In genomic region chr5:172859966-172860365, GRCh38 we compare ENCODE assay signal across 11 cellular contexts. TPM values are rescaled to one million over a fixed set of nuclear protein-coding genes. Genes with fewer than 3 reads are reported as not detected.
DNase-seq lines count a peak whose midpoint lies in the region; ATAC-seq, FAIRE-seq and TF ChIP-seq lines count a peak whose summit lies in the region.
"Had no signal": no experiment of that assay in that cellular context is flagged by ENCODE, and none has a peak within 500 bp of the region (broad histone marks: within the 10 kb centered on the region; RNA-seq: fewer than 3 reads in every experiment).

No MANE protein-coding gene starts in this region.

- CTCF ChIA-PET in MCF 10A (lab: Yijun Ruan, JAX) = interaction anchor here (0.6 to 2.8 kb wide), 18 partner anchors 9 to 434 kb away, joined by 3 to 20 read pairs (median 3); no protein-coding TSS in a partner anchor

- H3K27me3 ChIP-seq in GM23248 (replicated peaks; ENCODE audit: insufficient read depth) (no peaks in the 10 kb centered on the region), lung (ENCODE audit: control insufficient read depth, insufficient read depth) (no peaks in the 10 kb centered on the region)

- H3K9me2 ChIP-seq in GM23248 (ENCODE audit: insufficient read depth) = no peaks in the 10 kb centered on the region

- DNase-seq in GM23248 (no peak), MCF 10A (ENCODE audit: unreplicated experiment) (no peak), lung (ENCODE audit: low spot score) (peak; percentile 64), nephron progenitor cell (no peak), GM12892 (ENCODE audit: insufficient read length) (no peak), head of caudate nucleus (no peak)
- DNase-seq in stimulated activated naive B cell treated with anti-CD40 and anti-IgM and Interleukin-4, amounts not matched to agents 10 μg/mL and 1 μg/mL and 100 μg/mL, for 72 hours = no peak
- DNase-seq: activated naive CD4-positive, alpha-beta T cell treated with anti-CD3 and anti-CD28 coated beads, Interleukin-2, amount 10 ng/mL, durations not matched to agents 7 days and 5 days; NCI-H1105 treated with DMSO at 0.1 percent for 48 hours; OCI-M1 had no signal

- intact Hi-C loops in MCF 10A (cut with micrococcal nuclease) (no loop called here), head of caudate nucleus (cut with DNase I) (loop anchor here (10.0 kb wide), 1 partner anchor 85 kb away; the partner anchor contains the start of gene DUSP1)

- H3K4me3 Mint-ChIP-seq in MCF 10A (ENCODE audit: unreplicated experiment) (peak overlapping the region; percentile 50), nephron progenitor cell (no peak overlapping the region)
- no peak overlapping the region for H3K4me3 Mint-ChIP-seq in stimulated activated naive B cell treated with anti-CD40 and anti-IgM and Interleukin-4, amounts not matched to agents 10 μg/mL and 1 μg/mL and 100 μg/mL, for 72 hours
- H3K4me3 Mint-ChIP-seq: activated naive CD4-positive, alpha-beta T cell treated with anti-CD3 and anti-CD28 coated beads, Interleukin-2, amount 10 ng/mL, durations not matched to agents 7 days and 5 days had no signal

- H3K36me3 Mint-ChIP-seq in MCF 10A (ENCODE audit: insufficient read depth, unreplicated experiment) = peaks cover 62% of the 10 kb centered on the region
- H3K36me3 Mint-ChIP-seq in stimulated activated naive B cell treated with anti-CD40 and anti-IgM and Interleukin-4, amounts not matched to agents 10 μg/mL and 1 μg/mL and 100 μg/mL, for 72 hours = peaks cover 12 to 28% of the 10 kb centered on the region in 2 donors
- H3K36me3 Mint-ChIP-seq in nephron progenitor cell (ENCODE audit: low read depth) = no peaks in the 10 kb centered on the region
- H3K36me3 Mint-ChIP-seq: activated naive CD4-positive, alpha-beta T cell treated with anti-CD3 and anti-CD28 coated beads, Interleukin-2, amount 10 ng/mL, durations not matched to agents 7 days and 5 days had no signal

- ATAC-seq in lung (ENCODE audit: insufficient read depth, low FRiP score) (no peak), HG03521 (IDR thresholded peaks at IDR 0.05; ENCODE audit: unreplicated experiment) (no peak)
- no peak for ATAC-seq in stimulated activated naive B cell treated with anti-CD40 and anti-IgM and Interleukin-4, amounts not matched to agents 10 μg/mL and 1 μg/mL and 100 μg/mL, for 72 hours (replicated peaks)

- H4K20me1 ChIP-seq in GM23248 (ENCODE audit: insufficient read depth) = no peaks in the 10 kb centered on the region

- H3K36me3 ChIP-seq in GM23248 (ENCODE audit: low read depth) (no peaks in the 10 kb centered on the region), lung (ENCODE audit: control insufficient read depth in 2 of 2, insufficient read depth in 2 of 2, low read length in 2 of 2) (peaks cover 0 to 3% of the 10 kb centered on the region in 2 donors)

- H3K27ac ChIP-seq in GM23248 (peak overlapping the region; percentile 89), lung (ENCODE audit: low read depth in 1 of 2, low read length in 1 of 2) (peak overlapping the region; percentile 92)

- no peak for TF ChIP-seq CTCF in MCF 10A (IDR thresholded peaks at IDR 0.05; ENCODE audit: unreplicated experiment)
- TF ChIP-seq CTCF in lung (IDR thresholded peaks at IDR 0.05; ENCODE audit: control extremely low read depth, extremely low read depth) = no peak
- no peak for TF ChIP-seq CTCF in nephron progenitor cell (IDR thresholded peaks at IDR 0.05)

- FAIRE-seq in GM12892 (lab: Jason Lieb, UNC) = no peak

- peaks cover 63% of the 10 kb centered on the region for H3F3A ChIP-seq in GM23248 (ENCODE audit: insufficient read depth)

- H3K4me1 ChIP-seq in GM23248 (ENCODE audit: insufficient read depth) (peaks cover 61% of the 10 kb centered on the region), lung (ENCODE audit: control insufficient read depth in 2 of 2, insufficient read depth in 2 of 2, low read length in 2 of 2) (peaks cover 38 to 50% of the 10 kb centered on the region in 2 donors)

- in situ Hi-C loops in GM23248 (cut with MboI) = no loop called here

- TF ChIP-seq POLR2A in GM12892 (IDR thresholded peaks at IDR 0.05; ENCODE audit: low read depth, low read length) = no peak

- H3K4me3 ChIP-seq in GM23248 (no peak overlapping the region), lung (no peak overlapping the region)

- H3K9me3 ChIP-seq in GM23248 (ENCODE audit: low read depth) = no peaks in the 10 kb centered on the region
- H3K9me3 ChIP-seq in lung (ENCODE audit: control insufficient read depth in 2 of 2, insufficient read depth in 1 of 2, low read length in 1 of 2) = no peaks in the 10 kb centered on the region

- peaks cover 82% of the 10 kb centered on the region for H3K79me2 ChIP-seq in GM23248 (ENCODE audit: insufficient read depth)

- no peak overlapping the region for H2AFZ ChIP-seq in GM23248

- no TSS peak for BruUV-seq in MCF 10A (replicated peaks; lab: Mats Ljungman, UMichigan)

- H3K27me3 Mint-ChIP-seq in MCF 10A (ENCODE audit: insufficient read depth, unreplicated experiment) = no peaks in the 10 kb centered on the region
- no peaks in the 10 kb centered on the region for H3K27me3 Mint-ChIP-seq in stimulated activated naive B cell treated with anti-CD40 and anti-IgM and Interleukin-4, amounts not matched to agents 10 μg/mL and 1 μg/mL and 100 μg/mL, for 72 hours
- H3K27me3 Mint-ChIP-seq in nephron progenitor cell (ENCODE audit: low read depth, poor library complexity) = no peaks in the 10 kb centered on the region
- H3K27me3 Mint-ChIP-seq: activated naive CD4-positive, alpha-beta T cell treated with anti-CD3 and anti-CD28 coated beads, Interleukin-2, amount 10 ng/mL, durations not matched to agents 7 days and 5 days had no signal

- no peaks in the 10 kb centered on the region for H3K9me3 Mint-ChIP-seq in MCF 10A (ENCODE audit: unreplicated experiment)
- H3K9me3 Mint-ChIP-seq in stimulated activated naive B cell treated with anti-CD40 and anti-IgM and Interleukin-4, amounts not matched to agents 10 μg/mL and 1 μg/mL and 100 μg/mL, for 72 hours = no peaks in the 10 kb centered on the region
- no peaks in the 10 kb centered on the region for H3K9me3 Mint-ChIP-seq in nephron progenitor cell
- H3K9me3 Mint-ChIP-seq: activated naive CD4-positive, alpha-beta T cell treated with anti-CD3 and anti-CD28 coated beads, Interleukin-2, amount 10 ng/mL, durations not matched to agents 7 days and 5 days had no signal

- H3K27ac Mint-ChIP-seq in MCF 10A (ENCODE audit: low read depth, unreplicated experiment) (peak overlapping the region; percentile 75), nephron progenitor cell (no peak overlapping the region)
- H3K27ac Mint-ChIP-seq in stimulated activated naive B cell treated with anti-CD40 and anti-IgM and Interleukin-4, amounts not matched to agents 10 μg/mL and 1 μg/mL and 100 μg/mL, for 72 hours = peak overlapping the region; percentile 59
- H3K27ac Mint-ChIP-seq: activated naive CD4-positive, alpha-beta T cell treated with anti-CD3 and anti-CD28 coated beads, Interleukin-2, amount 10 ng/mL, durations not matched to agents 7 days and 5 days had no signal

- peaks cover 67% of the 10 kb centered on the region for H3K4me1 Mint-ChIP-seq in MCF 10A (ENCODE audit: insufficient read depth, unreplicated experiment)
- peaks cover 42 to 68% of the 10 kb centered on the region in 2 donors for H3K4me1 Mint-ChIP-seq in stimulated activated naive B cell treated with anti-CD40 and anti-IgM and Interleukin-4, amounts not matched to agents 10 μg/mL and 1 μg/mL and 100 μg/mL, for 72 hours
- peaks cover 55% of the 10 kb centered on the region for H3K4me1 Mint-ChIP-seq in nephron progenitor cell

- peak overlapping the region; percentile 74 for H3K9ac ChIP-seq in GM23248

- peak overlapping the region; percentile 74 for H3K4me2 ChIP-seq in GM23248 (ENCODE audit: unreplicated experiment)

- WGBS in GM23248 (ENCODE audit: low coverage in 1 of 2, low lambda C conversion rate in 2 of 2, missing lambda C conversion rate in 2 of 2), 2 experiments = 90 to 92% methylated on average over 4 of the region's 4 CpGs
- WGBS in lung, 2 donors = 68 to 90% methylated on average over 4 of the region's 4 CpGs

- POLR2A ChIA-PET in MCF 10A (lab: Yijun Ruan, JAX) = interaction anchor here (0.6 to 19.9 kb wide), 16 partner anchors 10 to 127 kb away, joined by 3 to 431 read pairs (median 8); partner anchors contain the start of gene DUSP1

RNA-seq across cellular contexts. Expression of gene ERGIC1, which starts 25.9 kb away (rescaled TPM):
- total RNA-seq in GM23248 (2014; rRNA removed; shearing (Covaris generic)) = 233 and 235 TPM in 2 replicates
- 66.4 and 75.8 TPM in 2 replicates for polyA plus RNA-seq in GM23248 (2016; fragmentation: Nextera tagmentation; extraction: Ambion mirVana)
- total RNA-seq in MCF 10A (2022) = 257 and 292 TPM in 2 replicates
- 100 to 1,000 TPM in 1 of 2 donors, 10 to 100 TPM in 1; 62.2 to 215 TPM for total RNA-seq in lung
- polyA plus RNA-seq in lung = 100 to 1,000 TPM; 122 to 204 TPM
- 58.7 TPM for polyA plus RNA-seq in GM12892 (2012; ENCODE audit: missing spikeins)
